Comparison of ENCODE assay signal across 3 cellular contexts in the genomic region with DNA sequence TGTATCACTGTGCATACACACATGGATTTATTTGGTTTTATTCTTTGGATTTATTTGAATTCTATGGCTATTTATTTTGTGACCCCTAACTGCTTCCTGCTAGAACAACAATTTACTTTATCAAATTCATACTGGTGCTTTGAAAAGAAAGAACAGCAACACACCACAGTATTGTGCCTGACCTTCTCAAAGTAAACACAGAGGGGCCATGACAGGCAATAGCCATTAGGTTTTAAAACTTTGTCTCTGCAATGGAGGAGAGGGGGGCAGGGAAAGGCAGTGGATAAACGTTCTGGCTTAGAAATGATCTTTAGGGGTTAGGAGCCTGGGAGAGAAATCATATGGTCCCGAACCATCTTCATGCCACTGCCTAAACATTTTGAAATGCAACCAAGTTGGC.
TF ChIP-seq lines count a peak whose summit lies in the region.

No MANE protein-coding gene starts in this region.

TF ChIP-seq in GM23338, 12 proteins besides CTCF, POLR2A, EP300 and RAD21 (continued from another document and continues in another):
- TF ChIP-seq, protein P1, sequence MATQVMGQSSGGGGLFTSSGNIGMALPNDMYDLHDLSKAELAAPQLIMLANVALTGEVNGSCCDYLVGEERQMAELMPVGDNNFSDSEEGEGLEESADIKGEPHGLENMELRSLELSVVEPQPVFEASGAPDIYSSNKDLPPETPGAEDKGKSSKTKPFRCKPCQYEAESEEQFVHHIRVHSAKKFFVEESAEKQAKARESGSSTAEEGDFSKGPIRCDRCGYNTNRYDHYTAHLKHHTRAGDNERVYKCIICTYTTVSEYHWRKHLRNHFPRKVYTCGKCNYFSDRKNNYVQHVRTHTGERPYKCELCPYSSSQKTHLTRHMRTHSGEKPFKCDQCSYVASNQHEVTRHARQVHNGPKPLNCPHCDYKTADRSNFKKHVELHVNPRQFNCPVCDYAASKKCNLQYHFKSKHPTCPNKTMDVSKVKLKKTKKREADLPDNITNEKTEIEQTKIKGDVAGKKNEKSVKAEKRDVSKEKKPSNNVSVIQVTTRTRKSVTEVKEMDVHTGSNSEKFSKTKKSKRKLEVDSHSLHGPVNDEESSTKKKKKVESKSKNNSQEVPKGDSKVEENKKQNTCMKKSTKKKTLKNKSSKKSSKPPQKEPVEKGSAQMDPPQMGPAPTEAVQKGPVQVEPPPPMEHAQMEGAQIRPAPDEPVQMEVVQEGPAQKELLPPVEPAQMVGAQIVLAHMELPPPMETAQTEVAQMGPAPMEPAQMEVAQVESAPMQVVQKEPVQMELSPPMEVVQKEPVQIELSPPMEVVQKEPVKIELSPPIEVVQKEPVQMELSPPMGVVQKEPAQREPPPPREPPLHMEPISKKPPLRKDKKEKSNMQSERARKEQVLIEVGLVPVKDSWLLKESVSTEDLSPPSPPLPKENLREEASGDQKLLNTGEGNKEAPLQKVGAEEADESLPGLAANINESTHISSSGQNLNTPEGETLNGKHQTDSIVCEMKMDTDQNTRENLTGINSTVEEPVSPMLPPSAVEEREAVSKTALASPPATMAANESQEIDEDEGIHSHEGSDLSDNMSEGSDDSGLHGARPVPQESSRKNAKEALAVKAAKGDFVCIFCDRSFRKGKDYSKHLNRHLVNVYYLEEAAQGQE (IDR thresholded peaks at IDR 0.05; ENCODE audit: unreplicated experiment): no peak
- TF ChIP-seq JUNB (IDR thresholded peaks at IDR 0.05; ENCODE audit: unreplicated experiment) (no peak), POLR2AphosphoS5 (IDR thresholded peaks at IDR 0.05; ENCODE audit: low read depth) (no peak), ZNF331 (CRISPR knock-in tag; IDR thresholded peaks at IDR 0.05; ENCODE audit: low read depth) (no peak)

TF ChIP-seq in IMR-90, 13 proteins besides CTCF, POLR2A, EP300 and RAD21:
- TF ChIP-seq, protein P2, sequence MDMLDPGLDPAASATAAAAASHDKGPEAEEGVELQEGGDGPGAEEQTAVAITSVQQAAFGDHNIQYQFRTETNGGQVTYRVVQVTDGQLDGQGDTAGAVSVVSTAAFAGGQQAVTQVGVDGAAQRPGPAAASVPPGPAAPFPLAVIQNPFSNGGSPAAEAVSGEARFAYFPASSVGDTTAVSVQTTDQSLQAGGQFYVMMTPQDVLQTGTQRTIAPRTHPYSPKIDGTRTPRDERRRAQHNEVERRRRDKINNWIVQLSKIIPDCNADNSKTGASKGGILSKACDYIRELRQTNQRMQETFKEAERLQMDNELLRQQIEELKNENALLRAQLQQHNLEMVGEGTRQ (IDR thresholded peaks at IDR 0.05; ENCODE audit: low read depth, low read length): no peak
- TF ChIP-seq NFE2L2 (IDR thresholded peaks at IDR 0.05; ENCODE audit: low read depth, low read length) (no peak), BHLHE40 (IDR thresholded peaks at IDR 0.05; ENCODE audit: low read depth, low read length) (no peak), MXI1 (IDR thresholded peaks at IDR 0.05; ENCODE audit: borderline replicate concordance, low read depth, low read length) (no peak), MAFK (IDR thresholded peaks at IDR 0.05; ENCODE audit: low read depth, low read length) (no peak), SMC3 (IDR thresholded peaks at IDR 0.05; ENCODE audit: low read depth, low read length) (no peak), CEBPB (IDR thresholded peaks at IDR 0.05; ENCODE audit: low read depth, low read length) (no peak), RFX5 (IDR thresholded peaks at IDR 0.05; ENCODE audit: low read depth, low read length) (no peak), RCOR1 (IDR thresholded peaks at IDR 0.05; ENCODE audit: insufficient replicate concordance, low read length) (no peak), FOS (IDR thresholded peaks at IDR 0.05; ENCODE audit: low read depth, low read length) (no peak), CHD1 (IDR thresholded peaks at IDR 0.05; ENCODE audit: low read depth, low read length) (no peak), MAZ (IDR thresholded peaks at IDR 0.05; ENCODE audit: borderline replicate concordance, low read depth, low read length) (no peak)
- TF ChIP-seq, protein P3, sequence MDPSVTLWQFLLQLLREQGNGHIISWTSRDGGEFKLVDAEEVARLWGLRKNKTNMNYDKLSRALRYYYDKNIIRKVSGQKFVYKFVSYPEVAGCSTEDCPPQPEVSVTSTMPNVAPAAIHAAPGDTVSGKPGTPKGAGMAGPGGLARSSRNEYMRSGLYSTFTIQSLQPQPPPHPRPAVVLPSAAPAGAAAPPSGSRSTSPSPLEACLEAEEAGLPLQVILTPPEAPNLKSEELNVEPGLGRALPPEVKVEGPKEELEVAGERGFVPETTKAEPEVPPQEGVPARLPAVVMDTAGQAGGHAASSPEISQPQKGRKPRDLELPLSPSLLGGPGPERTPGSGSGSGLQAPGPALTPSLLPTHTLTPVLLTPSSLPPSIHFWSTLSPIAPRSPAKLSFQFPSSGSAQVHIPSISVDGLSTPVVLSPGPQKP (IDR thresholded peaks at IDR 0.05; ENCODE audit: borderline replicate concordance, low read depth, low read length): no peak

TF ChIP-seq in SK-N-SH treated with all-trans-retinoic acid at 6 μM for 48 hours, 23 proteins besides CTCF, POLR2A, EP300 and RAD21 (continued from another document):
- TF ChIP-seq, protein P4, sequence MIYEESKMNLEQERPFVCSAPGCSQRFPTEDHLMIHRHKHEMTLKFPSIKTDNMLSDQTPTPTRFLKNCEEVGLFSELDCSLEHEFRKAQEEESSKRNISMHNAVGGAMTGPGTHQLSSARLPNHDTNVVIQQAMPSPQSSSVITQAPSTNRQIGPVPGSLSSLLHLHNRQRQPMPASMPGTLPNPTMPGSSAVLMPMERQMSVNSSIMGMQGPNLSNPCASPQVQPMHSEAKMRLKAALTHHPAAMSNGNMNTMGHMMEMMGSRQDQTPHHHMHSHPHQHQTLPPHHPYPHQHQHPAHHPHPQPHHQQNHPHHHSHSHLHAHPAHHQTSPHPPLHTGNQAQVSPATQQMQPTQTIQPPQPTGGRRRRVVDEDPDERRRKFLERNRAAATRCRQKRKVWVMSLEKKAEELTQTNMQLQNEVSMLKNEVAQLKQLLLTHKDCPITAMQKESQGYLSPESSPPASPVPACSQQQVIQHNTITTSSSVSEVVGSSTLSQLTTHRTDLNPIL (CRISPR knock-in tag; IDR thresholded peaks at IDR 0.05; ENCODE audit: low read depth): no peak
- TF ChIP-seq ZNF70 (CRISPR knock-in tag; IDR thresholded peaks at IDR 0.05): no peak
- TF ChIP-seq ZFP30 (CRISPR knock-in tag; IDR thresholded peaks at IDR 0.05): no peak
